12 cellular contexts compared by ENCODE assay signal in genomic region chr1:231836227-231836893, GRCh38.
"Had no signal": no experiment of that assay in that cellular context is flagged by ENCODE, and none has a peak within 500 bp of the region (broad histone marks: within the 10 kb centered on the region; RNA-seq: fewer than 3 reads in every experiment).

No MANE protein-coding gene starts in this region.

- DNase-seq: activated CD4-positive, alpha-beta T cell treated with anti-CD3 and anti-CD28 coated beads, Interleukin-2, amount 10 ng/mL, durations not matched to agents 24 days and 14 days; activated CD4-positive, CD25-positive, alpha-beta regulatory T cell; activated naive CD8-positive, alpha-beta T cell treated with anti-CD3 and anti-CD28 coated beads for 36 hours; amygdala; kidney; spleen; stimulated activated naive CD8-positive, alpha-beta T cell treated with anti-CD3 and anti-CD28 coated beads, Interleukin-15, amount 100 ng/mL, for 72 hours had no signal

- H3K4me3 Mint-ChIP-seq: activated CD4-positive, alpha-beta T cell treated with anti-CD3 and anti-CD28 coated beads, Interleukin-2, amount 10 ng/mL, durations not matched to agents 24 days and 14 days; activated naive CD8-positive, alpha-beta T cell treated with anti-CD3 and anti-CD28 coated beads for 36 hours; brain; dendritic cell treated with granulocyte-macrophage colony-stimulating factor and Interleukin-4, amounts not matched to agents 40 ng/mL and 50 ng/mL, for 4 days; stimulated activated naive CD8-positive, alpha-beta T cell treated with anti-CD3 and anti-CD28 coated beads, Interleukin-15, amount 100 ng/mL, for 72 hours had no signal

- H3K9me3 ChIP-seq: gastroesophageal sphincter, spleen, upper lobe of left lung had no signal

- H3K4me3 ChIP-seq: gastroesophageal sphincter, spleen, upper lobe of left lung had no signal

- H3K27me3 ChIP-seq: gastroesophageal sphincter, spleen, upper lobe of left lung had no signal

- H3K36me3 Mint-ChIP-seq: activated naive CD8-positive, alpha-beta T cell treated with anti-CD3 and anti-CD28 coated beads for 36 hours; brain had no signal

- H3K27ac ChIP-seq: gastroesophageal sphincter, spleen, upper lobe of left lung had no signal

- H3K4me1 Mint-ChIP-seq: activated CD4-positive, alpha-beta T cell treated with anti-CD3 and anti-CD28 coated beads, Interleukin-2, amount 10 ng/mL, durations not matched to agents 24 days and 14 days; activated naive CD8-positive, alpha-beta T cell treated with anti-CD3 and anti-CD28 coated beads for 36 hours; brain; stimulated activated naive CD8-positive, alpha-beta T cell treated with anti-CD3 and anti-CD28 coated beads, Interleukin-15, amount 100 ng/mL, for 72 hours had no signal

- H3K27ac Mint-ChIP-seq: activated CD4-positive, alpha-beta T cell treated with anti-CD3 and anti-CD28 coated beads, Interleukin-2, amount 10 ng/mL, durations not matched to agents 24 days and 14 days; activated naive CD8-positive, alpha-beta T cell treated with anti-CD3 and anti-CD28 coated beads for 36 hours; brain; dendritic cell treated with granulocyte-macrophage colony-stimulating factor and Interleukin-4, amounts not matched to agents 40 ng/mL and 50 ng/mL, for 4 days; progenitor cell of endocrine pancreas; stimulated activated naive CD8-positive, alpha-beta T cell treated with anti-CD3 and anti-CD28 coated beads, Interleukin-15, amount 100 ng/mL, for 72 hours had no signal

- H3K36me3 ChIP-seq: gastroesophageal sphincter, upper lobe of left lung had no signal

- H3K9me3 Mint-ChIP-seq: activated CD4-positive, alpha-beta T cell treated with anti-CD3 and anti-CD28 coated beads, Interleukin-2, amount 10 ng/mL, durations not matched to agents 24 days and 14 days; activated naive CD8-positive, alpha-beta T cell treated with anti-CD3 and anti-CD28 coated beads for 36 hours; brain; dendritic cell treated with granulocyte-macrophage colony-stimulating factor and Interleukin-4, amounts not matched to agents 40 ng/mL and 50 ng/mL, for 4 days; stimulated activated naive CD8-positive, alpha-beta T cell treated with anti-CD3 and anti-CD28 coated beads, Interleukin-15, amount 100 ng/mL, for 72 hours had no signal

- H3K4me1 ChIP-seq: gastroesophageal sphincter, spleen, upper lobe of left lung had no signal

- H3K27me3 Mint-ChIP-seq: activated CD4-positive, alpha-beta T cell treated with anti-CD3 and anti-CD28 coated beads, Interleukin-2, amount 10 ng/mL, durations not matched to agents 24 days and 14 days; activated naive CD8-positive, alpha-beta T cell treated with anti-CD3 and anti-CD28 coated beads for 36 hours; brain; dendritic cell treated with granulocyte-macrophage colony-stimulating factor and Interleukin-4, amounts not matched to agents 40 ng/mL and 50 ng/mL, for 4 days; stimulated activated naive CD8-positive, alpha-beta T cell treated with anti-CD3 and anti-CD28 coated beads, Interleukin-15, amount 100 ng/mL, for 72 hours had no signal
